ENCODE assay signal across 15 cellular contexts in the genomic region with DNA sequence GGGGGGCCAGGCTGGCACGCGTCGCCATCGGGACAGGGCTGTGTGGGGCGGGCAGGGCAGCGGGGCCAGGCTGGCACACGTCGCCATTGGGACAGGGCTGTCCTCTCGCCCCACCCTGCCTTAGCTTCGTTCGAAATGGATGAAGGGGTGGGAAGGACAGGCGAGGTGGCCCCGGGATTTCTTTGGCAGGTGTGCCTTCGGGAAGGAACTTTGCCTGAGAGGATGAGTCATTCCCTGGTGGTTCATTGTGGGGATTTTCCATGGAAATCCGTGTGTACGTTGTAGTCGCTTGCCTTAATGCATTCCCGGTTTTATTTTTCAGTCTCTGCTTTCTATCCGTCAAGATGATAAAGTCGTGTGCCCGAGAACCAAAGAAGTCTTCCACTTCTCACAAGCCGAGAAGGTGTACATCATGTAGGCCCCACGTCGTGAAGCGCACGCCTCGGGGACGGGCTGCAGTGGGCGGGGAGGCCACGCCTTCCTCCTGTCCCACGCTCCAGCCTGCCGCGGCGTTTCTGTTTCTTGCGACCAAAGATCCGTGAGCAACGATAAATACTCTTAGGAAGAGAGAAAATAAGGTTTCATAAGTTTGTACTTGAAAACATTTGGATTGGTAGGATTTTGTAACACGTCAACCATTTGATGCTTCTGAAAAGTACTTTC. TPM values are rescaled to one million over a fixed set of nuclear protein-coding genes. Genes with fewer than 3 reads are reported as not detected.
DNase-seq lines count a peak whose midpoint lies in the region; ATAC-seq and TF ChIP-seq lines count a peak whose summit lies in the region.
"Had no signal": no experiment of that assay in that cellular context is flagged by ENCODE, and none has a peak within 500 bp of the region (broad histone marks: within the 10 kb centered on the region; RNA-seq: fewer than 3 reads in every experiment).

No MANE protein-coding gene starts in this region.

- no peak overlapping the region for H3K4me3 ChIP-seq in foreskin fibroblast (ENCODE audit: low read depth in 1 of 2, low read length in 2 of 2)
- H3K4me3 ChIP-seq: GM23338, K562 had no signal

- no peak for ATAC-seq in activated B cell treated with CpG ODN at 0.5 μM for 24 hours (ENCODE audit: low read depth)
- ATAC-seq in effector memory CD8-positive, alpha-beta T cell (replicated peaks) = no peak
- ATAC-seq: GM23338, K562, Right ventricle myocardium inferior had no signal

- intact Hi-C loops in activated B cell treated with CpG ODN at 0.5 μM for 24 hours (cut with micrococcal nuclease) = no loop called here

- CTCF ChIA-PET in activated B cell treated with CpG ODN at 0.5 μM for 24 hours (lab: Charles Lee) = no interaction called here

- H3K36me3 Mint-ChIP-seq in activated naive CD4-positive, alpha-beta T cell treated with anti-CD3 and anti-CD28 coated beads, Interleukin-2, amount 50 U/mL, for 24 hours = peaks cover 23% of the 10 kb centered on the region
- H3K36me3 Mint-ChIP-seq in activated B cell treated with CpG ODN at 0.5 μM for 24 hours (ENCODE audit: low read depth) = peaks cover 63% of the 10 kb centered on the region
- peaks cover 49% of the 10 kb centered on the region for H3K36me3 Mint-ChIP-seq in effector memory CD8-positive, alpha-beta T cell (ENCODE audit: insufficient read depth)

- no peak overlapping the region for H3K4me3 Mint-ChIP-seq in activated naive CD4-positive, alpha-beta T cell treated with anti-CD3 and anti-CD28 coated beads, Interleukin-2, amount 50 U/mL, for 24 hours
- no peak overlapping the region for H3K4me3 Mint-ChIP-seq in activated B cell treated with CpG ODN at 0.5 μM for 24 hours
- H3K4me3 Mint-ChIP-seq in effector memory CD8-positive, alpha-beta T cell = no peak overlapping the region
- H3K4me3 Mint-ChIP-seq: GM23338 had no signal

- no peak for DNase-seq in activated naive CD4-positive, alpha-beta T cell treated with Interleukin-2 at 50 U/mL for 16 hours
- DNase-seq in activated B cell treated with CpG ODN at 0.5 μM for 24 hours = no peak
- no peak for DNase-seq in effector memory CD8-positive, alpha-beta T cell
- no peak for DNase-seq in foreskin fibroblast
- no peak for DNase-seq in nucleus accumbens (lab: John Stamatoyannopoulos, UW)
- no peak for DNase-seq in GM03348 (ENCODE audit: low spot score)
- DNase-seq: DMS79 treated with DMSO at 0.1 percent for 48 hours, NCI-H1092, NCI-H1694, NCI-H345, NCI-H69 had no signal

- no peaks in the 10 kb centered on the region for H3K9me3 Mint-ChIP-seq in activated naive CD4-positive, alpha-beta T cell treated with anti-CD3 and anti-CD28 coated beads, Interleukin-2, amount 50 U/mL, for 24 hours
- no peaks in the 10 kb centered on the region for H3K9me3 Mint-ChIP-seq in activated B cell treated with CpG ODN at 0.5 μM for 24 hours
- H3K9me3 Mint-ChIP-seq in effector memory CD8-positive, alpha-beta T cell = no peaks in the 10 kb centered on the region
- H3K9me3 Mint-ChIP-seq: GM23338 had no signal

- no peaks in the 10 kb centered on the region for H3K27me3 Mint-ChIP-seq in activated naive CD4-positive, alpha-beta T cell treated with anti-CD3 and anti-CD28 coated beads, Interleukin-2, amount 50 U/mL, for 24 hours
- H3K27me3 Mint-ChIP-seq in activated B cell treated with CpG ODN at 0.5 μM for 24 hours = no peaks in the 10 kb centered on the region
- no peaks in the 10 kb centered on the region for H3K27me3 Mint-ChIP-seq in effector memory CD8-positive, alpha-beta T cell

- TF ChIP-seq CTCF in activated B cell treated with CpG ODN at 0.5 μM for 24 hours (IDR thresholded peaks at IDR 0.05) (no peak), foreskin fibroblast (IDR thresholded peaks at IDR 0.05; ENCODE audit: low read depth, low read length) (no peak)

- peaks cover 32% of the 10 kb centered on the region for H3K4me1 Mint-ChIP-seq in activated naive CD4-positive, alpha-beta T cell treated with anti-CD3 and anti-CD28 coated beads, Interleukin-2, amount 50 U/mL, for 24 hours
- H3K4me1 Mint-ChIP-seq in activated B cell treated with CpG ODN at 0.5 μM for 24 hours = no peaks in the 10 kb centered on the region
- H3K4me1 Mint-ChIP-seq in effector memory CD8-positive, alpha-beta T cell (ENCODE audit: low read depth in 2 of 2) = peaks cover 12 to 25% of the 10 kb centered on the region in 2 donors
- H3K4me1 Mint-ChIP-seq: GM23338 had no signal

- POLR2A ChIA-PET in activated B cell treated with CpG ODN at 0.5 μM for 24 hours (lab: Charles Lee) = no interaction called here

- H3K27ac Mint-ChIP-seq in activated naive CD4-positive, alpha-beta T cell treated with anti-CD3 and anti-CD28 coated beads, Interleukin-2, amount 50 U/mL, for 24 hours = peak overlapping the region; percentile 11
- H3K27ac Mint-ChIP-seq in activated B cell treated with CpG ODN at 0.5 μM for 24 hours = peak overlapping the region; percentile 37
- peak overlapping the region; percentile 12 to 51 for H3K27ac Mint-ChIP-seq in effector memory CD8-positive, alpha-beta T cell
- H3K27ac Mint-ChIP-seq: GM23338 had no signal

RNA-seq across cellular contexts. Expression of a gene that starts 8.1 kb away (rescaled TPM):
- total RNA-seq in activated B cell treated with CpG ODN at 0.5 μM for 24 hours = 31.7 and 35.2 TPM in 2 replicates

RNA-seq across cellular contexts. Expression of a gene that starts 49.2 kb away (rescaled TPM):
- total RNA-seq in activated B cell treated with CpG ODN at 0.5 μM for 24 hours = 67.3 and 73.7 TPM in 2 replicates
